In the genomic region with DNA sequence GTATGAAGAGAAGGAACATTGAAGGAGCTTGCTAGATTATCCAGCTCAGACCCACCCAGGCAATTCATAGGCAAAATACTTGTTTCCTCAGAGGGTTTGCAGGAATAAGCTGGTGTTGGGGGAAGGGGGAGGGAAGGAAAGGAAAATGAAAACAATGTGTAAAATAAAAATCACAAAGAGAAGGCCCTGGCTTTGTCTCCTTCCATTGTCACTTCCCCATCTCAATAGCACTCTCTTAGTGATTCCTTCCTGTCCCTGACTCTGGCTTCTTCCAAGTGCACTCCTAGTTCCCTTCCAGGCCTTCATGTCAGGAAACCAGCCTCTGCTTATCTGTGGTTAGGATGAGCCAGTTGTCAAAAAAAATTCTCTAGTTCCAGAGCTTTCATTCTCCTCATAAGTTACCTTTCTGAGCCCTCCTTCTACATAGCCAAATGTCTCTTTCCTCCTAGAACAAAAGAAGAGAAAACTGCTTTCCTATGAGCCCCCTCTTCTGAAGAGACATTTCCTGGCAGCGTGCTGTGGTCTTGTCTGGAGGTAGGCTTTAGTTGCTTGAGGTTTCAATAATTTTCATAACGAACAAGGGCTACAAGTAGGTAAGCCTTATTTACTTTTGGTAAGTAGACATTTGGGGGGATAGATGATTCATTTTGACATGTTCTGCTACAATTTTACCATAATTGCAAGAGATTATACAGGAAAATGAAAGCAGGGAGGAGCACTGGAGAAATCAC, we compare ENCODE assay signal across 24 cellular contexts. TPM values are rescaled to one million over a fixed set of nuclear protein-coding genes. Genes with fewer than 3 reads are reported as not detected.
DNase-seq lines count a peak whose midpoint lies in the region; ATAC-seq, FAIRE-seq and TF ChIP-seq lines count a peak whose summit lies in the region.
"Had no signal": no experiment of that assay in that cellular context is flagged by ENCODE, and none has a peak within 500 bp of the region (broad histone marks: within the 10 kb centered on the region; RNA-seq: fewer than 3 reads in every experiment).

No MANE protein-coding gene starts in this region.

- intact Hi-C loops in activated CD4-positive, alpha-beta T cell treated with anti-CD3 and anti-CD28 coated beads for 36 hours (cut with DNase I, micrococcal nuclease), result loop anchor here in 1 of 2 experiments (5.0 kb wide), 1 partner anchor 962 kb away; a partner anchor contains a TSS
- intact Hi-C loops in activated T-helper 1 cell treated with anti-CD3 and anti-CD28 coated beads, Interleukin-12 subunit alpha, Interleukin-12 subunit beta, Interleukin-2, Interleukin-4 antibody, amounts not matched to agents 30 ng/mL and 10 ng/mL and 1 ng/mL, durations not matched to agents 14 hours and 24 hours and 36 hours (cut with micrococcal nuclease), result no loop called here
- intact Hi-C loops in natural killer cell (cut with micrococcal nuclease), result loop anchor here (10.0 kb wide), 1 partner anchor 170 kb away; a partner anchor contains a TSS

- H3K36me3 Mint-ChIP-seq in activated CD4-positive, alpha-beta T cell treated with anti-CD3 and anti-CD28 coated beads for 36 hours (ENCODE audit: low read depth), result no peaks in the 10 kb centered on the region
- H3K36me3 Mint-ChIP-seq in activated T-helper 1 cell treated with anti-CD3 and anti-CD28 coated beads, Interleukin-12 subunit alpha, Interleukin-12 subunit beta, Interleukin-2, Interleukin-4 antibody, amounts not matched to agents 30 ng/mL and 10 ng/mL and 1 ng/mL, durations not matched to agents 14 hours and 24 hours and 36 hours (ENCODE audit: low read depth), result peaks cover 2% of the 10 kb centered on the region
- H3K36me3 Mint-ChIP-seq in natural killer cell (no peaks in the 10 kb centered on the region), immature natural killer cell (peaks cover 3 to 7% (median 5%) of the 10 kb centered on the region in 3 donors)
- H3K36me3 Mint-ChIP-seq: memory B cell had no signal

- TF ChIP-seq CTCF in natural killer cell (IDR thresholded peaks at IDR 0.05), result no peak

- no peak for TF ChIP-seq POLR2A in H54 (IDR thresholded peaks at IDR 0.05; ENCODE audit: low read depth, low read length)

- in situ Hi-C loops in KBM-7 (cut with MboI; ENCODE audit: low pct_unique_long_range_greater_than_20kb, low sequenced_read_pairs), result no loop called here

- no peak overlapping the region for H3K4me3 Mint-ChIP-seq in activated CD4-positive, alpha-beta T cell treated with anti-CD3 and anti-CD28 coated beads for 36 hours
- H3K4me3 Mint-ChIP-seq in activated T-helper 1 cell treated with anti-CD3 and anti-CD28 coated beads, Interleukin-12 subunit alpha, Interleukin-12 subunit beta, Interleukin-2, Interleukin-4 antibody, amounts not matched to agents 30 ng/mL and 10 ng/mL and 1 ng/mL, durations not matched to agents 14 hours and 24 hours and 36 hours, result peak overlapping the region; percentile 6
- peak overlapping the region; percentile 73 for H3K4me3 Mint-ChIP-seq in natural killer cell
- no peak overlapping the region for H3K4me3 Mint-ChIP-seq in immature natural killer cell
- H3K4me3 Mint-ChIP-seq: activated naive CD8-positive, alpha-beta T cell treated with anti-CD3 and anti-CD28 coated beads, Interleukin-2, amount 10 ng/mL, durations not matched to agents 7 days and 5 days; memory B cell had no signal

- peak overlapping the region; percentile 58 for H3K27ac Mint-ChIP-seq in activated CD4-positive, alpha-beta T cell treated with anti-CD3 and anti-CD28 coated beads for 36 hours
- peak overlapping the region; percentile 63 for H3K27ac Mint-ChIP-seq in activated T-helper 1 cell treated with anti-CD3 and anti-CD28 coated beads, Interleukin-12 subunit alpha, Interleukin-12 subunit beta, Interleukin-2, Interleukin-4 antibody, amounts not matched to agents 30 ng/mL and 10 ng/mL and 1 ng/mL, durations not matched to agents 14 hours and 24 hours and 36 hours
- H3K27ac Mint-ChIP-seq in natural killer cell (no peak overlapping the region), immature natural killer cell (no peak overlapping the region)
- H3K27ac Mint-ChIP-seq: activated naive CD8-positive, alpha-beta T cell treated with anti-CD3 and anti-CD28 coated beads, Interleukin-2, amount 10 ng/mL, durations not matched to agents 7 days and 5 days; memory B cell had no signal

- ATAC-seq in activated CD4-positive, alpha-beta T cell treated with anti-CD3 and anti-CD28 coated beads for 36 hours, result no peak
- no peak for ATAC-seq in natural killer cell
- no peak for ATAC-seq in HG03565 (IDR thresholded peaks at IDR 0.05; ENCODE audit: unreplicated experiment)

- H3K27me3 Mint-ChIP-seq in activated CD4-positive, alpha-beta T cell treated with anti-CD3 and anti-CD28 coated beads for 36 hours, result peaks cover 15% of the 10 kb centered on the region
- no peaks in the 10 kb centered on the region for H3K27me3 Mint-ChIP-seq in activated T-helper 1 cell treated with anti-CD3 and anti-CD28 coated beads, Interleukin-12 subunit alpha, Interleukin-12 subunit beta, Interleukin-2, Interleukin-4 antibody, amounts not matched to agents 30 ng/mL and 10 ng/mL and 1 ng/mL, durations not matched to agents 14 hours and 24 hours and 36 hours (ENCODE audit: insufficient read depth)
- H3K27me3 Mint-ChIP-seq in natural killer cell (ENCODE audit: low read depth in 2 of 2) (no peaks in the 10 kb centered on the region), immature natural killer cell (ENCODE audit: low read depth in 3 of 3) (peaks cover 0 to 5% (median 4%) of the 10 kb centered on the region in 3 donors)
- H3K27me3 Mint-ChIP-seq: activated naive CD8-positive, alpha-beta T cell treated with anti-CD3 and anti-CD28 coated beads, Interleukin-2, amount 10 ng/mL, durations not matched to agents 7 days and 5 days; memory B cell had no signal

- peaks cover 19% of the 10 kb centered on the region for H3K4me1 Mint-ChIP-seq in activated CD4-positive, alpha-beta T cell treated with anti-CD3 and anti-CD28 coated beads for 36 hours
- H3K4me1 Mint-ChIP-seq in activated T-helper 1 cell treated with anti-CD3 and anti-CD28 coated beads, Interleukin-12 subunit alpha, Interleukin-12 subunit beta, Interleukin-2, Interleukin-4 antibody, amounts not matched to agents 30 ng/mL and 10 ng/mL and 1 ng/mL, durations not matched to agents 14 hours and 24 hours and 36 hours (ENCODE audit: low read depth), result peaks cover 16% of the 10 kb centered on the region
- H3K4me1 Mint-ChIP-seq in natural killer cell, result peaks cover 9% of the 10 kb centered on the region in 2 donors
- no peaks in the 10 kb centered on the region for H3K4me1 Mint-ChIP-seq in immature natural killer cell

- DNase-seq in activated CD4-positive, alpha-beta T cell treated with anti-CD3 and anti-CD28 coated beads for 36 hours, result no peak
- no peak for DNase-seq in activated CD4-positive, alpha-beta T cell treated with anti-CD3 and anti-CD28 coated beads for 48 hours
- DNase-seq in KBM-7 (peak; percentile 27), natural killer cell (no peak), immature natural killer cell (no peak), H54 (ENCODE audit: insufficient read length, low spot score) (no peak)
- DNase-seq in activated T-helper 1 cell treated with anti-CD3 and anti-CD28 coated beads, Interleukin-12 subunit alpha, Interleukin-12 subunit beta, Interleukin-2, Interleukin-4 antibody, amounts not matched to agents 30 ng/mL and 10 ng/mL and 1 ng/mL, durations not matched to agents 14 hours and 24 hours and 36 hours (ENCODE audit: low spot score), result no peak
- DNase-seq: activated CD4-positive, CD25-positive, alpha-beta regulatory T cell; activated naive CD8-positive, alpha-beta T cell treated with anti-CD3 and anti-CD28 coated beads, Interleukin-2, amount 10 ng/mL, durations not matched to agents 7 days and 5 days; cortex of kidney; NCI-H187 treated with DMSO at 0.1 percent for 48 hours; NCI-H510A; SHP77; small intestine; stimulated activated CD4-positive, alpha-beta T cell treated with anti-CD3 and anti-CD28 coated beads, Interleukin-4, amount 100 ng/mL, for 4 hours; testis had no signal

- CTCF ChIA-PET in activated CD4-positive, alpha-beta T cell treated with anti-CD3 and anti-CD28 coated beads for 36 hours (lab: Charles Lee), result interaction anchor here (0.7 to 1.7 kb wide), 5 partner anchors 13 to 430 kb away, joined by 3 to 4 read pairs (median 3); no protein-coding TSS in a partner anchor

- POLR2A ChIA-PET in activated CD4-positive, alpha-beta T cell treated with anti-CD3 and anti-CD28 coated beads for 36 hours (lab: Charles Lee), result no interaction called here

- no peak for FAIRE-seq in H54 (lab: Jason Lieb, UNC)
- FAIRE-seq: endothelial cell of umbilical vein, small intestine had no signal

- H3K9me3 Mint-ChIP-seq in activated CD4-positive, alpha-beta T cell treated with anti-CD3 and anti-CD28 coated beads for 36 hours (ENCODE audit: low read depth), result no peaks in the 10 kb centered on the region
- H3K9me3 Mint-ChIP-seq in activated T-helper 1 cell treated with anti-CD3 and anti-CD28 coated beads, Interleukin-12 subunit alpha, Interleukin-12 subunit beta, Interleukin-2, Interleukin-4 antibody, amounts not matched to agents 30 ng/mL and 10 ng/mL and 1 ng/mL, durations not matched to agents 14 hours and 24 hours and 36 hours, result peaks cover 3% of the 10 kb centered on the region
- H3K9me3 Mint-ChIP-seq in natural killer cell (no peaks in the 10 kb centered on the region), immature natural killer cell (no peaks in the 10 kb centered on the region)
- H3K9me3 Mint-ChIP-seq: activated naive CD8-positive, alpha-beta T cell treated with anti-CD3 and anti-CD28 coated beads, Interleukin-2, amount 10 ng/mL, durations not matched to agents 7 days and 5 days; memory B cell had no signal

RNA-seq across cellular contexts. Expression of a gene that starts 45.7 kb away (rescaled TPM):
- total RNA-seq in activated CD4-positive, alpha-beta T cell treated with anti-CD3 and anti-CD28 coated beads for 36 hours, result 1 to 10 TPM; 3.6 to 4.0 TPM
- total RNA-seq in activated T-helper 1 cell treated with anti-CD3 and anti-CD28 coated beads, Interleukin-12 subunit alpha, Interleukin-12 subunit beta, Interleukin-2, Interleukin-4 antibody, amounts not matched to agents 30 ng/mL and 10 ng/mL and 1 ng/mL, durations not matched to agents 14 hours and 24 hours and 36 hours, result 113 and 114 TPM in 2 replicates
- total RNA-seq in natural killer cell, result 10 to 100 TPM; 22.1 to 44.5 (median 24.1) TPM
- 10 to 100 TPM; 20.7 to 60.6 (median 40.2) TPM for polyA plus RNA-seq in immature natural killer cell
- total RNA-seq: A172, endothelial cell of umbilical vein, kidney epithelial cell, prostate gland, testis had no signal
- polyA plus RNA-seq: BJ, endothelial cell of umbilical vein, neural cell had no signal

Comparison
In these comparisons a context has a peak if more than half of its experiments do, and no peak if none do; other contexts are left out.
1. H3K27ac Mint-ChIP-seq: peak in activated CD4-positive, alpha-beta T cell treated with anti-CD3 and anti-CD28 coated beads for 36 hours (single experiment) and activated T-helper 1 cell treated with anti-CD3 and anti-CD28 coated beads, Interleukin-12 subunit alpha, Interleukin-12 subunit beta, Interleukin-2, Interleukin-4 antibody, amounts not matched to agents 30 ng/mL and 10 ng/mL and 1 ng/mL, durations not matched to agents 14 hours and 24 hours and 36 hours (single experiment); none in natural killer cell (0 of 2) and immature natural killer cell (0 of 6).
2. H3K4me3 Mint-ChIP-seq: peak in activated T-helper 1 cell treated with anti-CD3 and anti-CD28 coated beads, Interleukin-12 subunit alpha, Interleukin-12 subunit beta, Interleukin-2, Interleukin-4 antibody, amounts not matched to agents 30 ng/mL and 10 ng/mL and 1 ng/mL, durations not matched to agents 14 hours and 24 hours and 36 hours (single experiment) and natural killer cell (single experiment); none in activated CD4-positive, alpha-beta T cell treated with anti-CD3 and anti-CD28 coated beads for 36 hours (single experiment) and immature natural killer cell (0 of 5).
3. RNA of a gene that starts 45.7 kb away (total RNA-seq): 113 to 114 TPM in activated T-helper 1 cell treated with anti-CD3 and anti-CD28 coated beads, Interleukin-12 subunit alpha, Interleukin-12 subunit beta, Interleukin-2, Interleukin-4 antibody, amounts not matched to agents 30 ng/mL and 10 ng/mL and 1 ng/mL, durations not matched to agents 14 hours and 24 hours and 36 hours and 22.1 to 44.5 TPM in natural killer cell; 3.6 to 4.0 TPM in activated CD4-positive, alpha-beta T cell treated with anti-CD3 and anti-CD28 coated beads for 36 hours; every median in the first group is over 4 times any median in the second.